In the genomic region with DNA sequence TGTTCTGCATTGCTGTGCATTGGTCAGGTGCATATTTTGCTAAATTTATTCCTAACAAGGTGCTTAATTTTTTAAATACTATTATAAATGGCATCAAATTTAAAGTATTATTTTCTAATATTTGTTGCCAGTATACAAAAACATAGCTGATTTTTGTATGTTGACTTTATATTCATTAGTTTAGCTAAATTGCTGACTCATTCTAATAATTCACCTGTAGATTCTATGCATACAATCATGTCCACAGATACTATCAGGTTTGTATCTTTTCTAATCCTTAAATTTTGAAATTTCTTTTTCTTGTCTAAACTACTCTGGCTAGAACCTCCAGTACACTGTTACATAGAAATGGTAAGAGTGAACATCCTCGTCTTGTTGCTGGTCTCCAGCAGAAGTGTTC, we compare ENCODE assay signal across 7 cellular contexts.
"Had no signal": no experiment of that assay in that cellular context is flagged by ENCODE, and none has a peak within 500 bp of the region (broad histone marks: within the 10 kb centered on the region; RNA-seq: fewer than 3 reads in every experiment).

No MANE protein-coding gene starts in this region.

- ATAC-seq: GM12878 had no signal

- DNase-seq: GDM1, GF-D8 had no signal

- FAIRE-seq: GM12878, GM12891, GM12892, GM18507, GM19239 had no signal

- H3K4me3 ChIP-seq: GM12878 had no signal
